29 cellular contexts compared by ENCODE assay signal in genomic region chr3:141395005-141395589, GRCh38.
"Had no signal": no experiment of that assay in that cellular context is flagged by ENCODE, and none has a peak within 500 bp of the region (broad histone marks: within the 10 kb centered on the region; RNA-seq: fewer than 3 reads in every experiment).

No MANE protein-coding gene starts in this region.

- DNase-seq: activated CD4-positive, alpha-beta T cell treated with anti-CD3 and anti-CD28 coated beads, Interleukin-2, amount 10 ng/mL, durations not matched to agents 24 days and 14 days; activated CD4-positive, alpha-beta T cell treated with anti-CD3 and anti-CD28 coated beads, Interleukin-2, amount 50 U/mL, for 4 hours; activated CD4-positive, CD25-positive, alpha-beta regulatory T cell; activated CD8-positive, alpha-beta T cell treated with anti-CD3 and anti-CD28 coated beads for 36 hours; activated gamma-delta T cell treated with Interleukin-2 at 50 U/mL for 16 hours; activated naive CD4-positive, alpha-beta T cell treated with anti-CD3 and anti-CD28 coated beads for 36 hours; activated T-cell treated with anti-CD3 and anti-CD28 coated beads, Interleukin-2, amount 50 U/mL, for 1 hour; adrenal gland; body of pancreas; Karpas-422; NCI-H1048; NCI-H1105 treated with DMSO at 0.1 percent for 48 hours; NCI-H1436; NCI-H1694; NCI-H1930; NCI-H2081 treated with DMSO at 0.1 percent for 48 hours; NCI-H226; NCI-H446 treated with DMSO at 0.1 percent for 48 hours; NCI-H524; NK-92 treated with Interleukin-12 subunit alpha and Interleukin-12 subunit beta, amount 100 ng/mL, for 24 hours; OCI-M1; Right ventricle myocardium superior; SW 1271; T-helper 1 cell; T1000; WERI-Rb-1 had no signal

- H3K27ac ChIP-seq: body of pancreas, WERI-Rb-1 had no signal

- H3K27me3 ChIP-seq: adrenal gland, body of pancreas, breast epithelium had no signal

- FAIRE-seq: astrocyte had no signal

- ATAC-seq: activated CD8-positive, alpha-beta T cell treated with anti-CD3 and anti-CD28 coated beads for 36 hours; activated naive CD4-positive, alpha-beta T cell treated with anti-CD3 and anti-CD28 coated beads, Interleukin-2, amount 50 U/mL, for 72 hours; body of pancreas had no signal

- H3K27ac Mint-ChIP-seq: activated CD4-positive, alpha-beta T cell treated with anti-CD3 and anti-CD28 coated beads, Interleukin-2, amount 10 ng/mL, durations not matched to agents 24 days and 14 days; activated CD8-positive, alpha-beta T cell treated with anti-CD3 and anti-CD28 coated beads for 36 hours; activated naive CD4-positive, alpha-beta T cell treated with anti-CD3 and anti-CD28 coated beads for 36 hours; activated naive CD4-positive, alpha-beta T cell treated with anti-CD3 and anti-CD28 coated beads, Interleukin-2, amount 50 U/mL, for 72 hours had no signal

- H3K4me3 Mint-ChIP-seq: activated CD4-positive, alpha-beta T cell treated with anti-CD3 and anti-CD28 coated beads, Interleukin-2, amount 10 ng/mL, durations not matched to agents 24 days and 14 days; activated CD8-positive, alpha-beta T cell treated with anti-CD3 and anti-CD28 coated beads for 36 hours; activated naive CD4-positive, alpha-beta T cell treated with anti-CD3 and anti-CD28 coated beads for 36 hours had no signal

- H3K27me3 Mint-ChIP-seq: activated CD8-positive, alpha-beta T cell treated with anti-CD3 and anti-CD28 coated beads for 36 hours had no signal

- H3K9me3 ChIP-seq: adrenal gland, body of pancreas had no signal

- H3K4me3 ChIP-seq: adrenal gland, body of pancreas, breast epithelium had no signal

- H3K36me3 ChIP-seq: adrenal gland, breast epithelium had no signal
